25 cellular contexts compared by ENCODE assay signal in the genomic region with DNA sequence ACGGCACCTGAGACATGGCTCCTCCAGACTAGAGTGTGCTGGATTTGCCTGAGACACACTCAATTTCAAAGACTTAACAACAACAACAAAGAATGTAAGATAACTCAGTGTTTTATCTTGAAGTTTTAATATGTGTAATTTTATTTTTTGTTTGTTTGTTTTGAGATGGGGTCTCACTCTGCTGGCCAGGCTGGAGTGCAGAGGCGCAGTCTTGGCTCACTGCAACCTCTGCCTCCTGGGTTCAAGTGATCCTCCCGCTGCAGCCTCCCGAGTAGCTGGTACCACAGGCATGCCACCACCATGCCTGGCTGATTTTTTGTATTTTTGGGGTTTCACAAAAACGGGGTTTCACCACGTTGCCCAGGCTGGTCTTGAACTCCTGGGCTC.
DNase-seq lines count a peak whose midpoint lies in the region; ATAC-seq and TF ChIP-seq lines count a peak whose summit lies in the region.
"Had no signal": no experiment of that assay in that cellular context is flagged by ENCODE, and none has a peak within 500 bp of the region (broad histone marks: within the 10 kb centered on the region; RNA-seq: fewer than 3 reads in every experiment).

No MANE protein-coding gene starts in this region.

- TF ChIP-seq CTCF in heart left ventricle (IDR thresholded peaks at IDR 0.05) = no peak
- TF ChIP-seq CTCF in fibroblast of lung (conservative IDR thresholded peaks at IDR 0.05 in 1 of 2, IDR thresholded peaks at IDR 0.05 in 1 of 2; ENCODE audit: low read depth in 1 of 2, low read length in 2 of 2) = no peak
- no peak for TF ChIP-seq CTCF in upper lobe of right lung (IDR thresholded peaks at IDR 0.05)
- no peak for TF ChIP-seq CTCF in ovary (IDR thresholded peaks at IDR 0.05)

- no peaks in the 10 kb centered on the region for H4K20me1 ChIP-seq in fibroblast of lung (ENCODE audit: control insufficient read depth, extremely low read depth, insufficient read depth, low read length)

- intact Hi-C loops in heart left ventricle (cut with DNase I) = no loop called here
- intact Hi-C loops in left cardiac atrium (cut with DNase I) = no loop called here
- intact Hi-C loops in upper lobe of right lung (cut with DNase I) = no loop called here
- intact Hi-C loops in ovary (cut with DNase I) = no loop called here

- H3K4me1 Mint-ChIP-seq in activated naive CD8-positive, alpha-beta T cell treated with anti-CD3 and anti-CD28 coated beads, Interleukin-2, amount 50 U/mL, for 24 hours = no peaks in the 10 kb centered on the region
- H3K4me1 Mint-ChIP-seq: T-cell had no signal

- H3K36me3 Mint-ChIP-seq in activated naive CD8-positive, alpha-beta T cell treated with anti-CD3 and anti-CD28 coated beads, Interleukin-2, amount 50 U/mL, for 24 hours (ENCODE audit: low read depth) = no peaks in the 10 kb centered on the region
- H3K36me3 Mint-ChIP-seq: T-cell had no signal

- H3K27ac ChIP-seq in heart left ventricle = peak overlapping the region in 11 of 12 donors; percentile 3 to 79 (median 42)
- no peak overlapping the region for H3K27ac ChIP-seq in fibroblast of lung (ENCODE audit: insufficient read depth, low read length)
- H3K27ac ChIP-seq in muscle layer of duodenum (ENCODE audit: low read length) = peak overlapping the region; percentile 19
- peak overlapping the region; percentile 71 for H3K27ac ChIP-seq in upper lobe of right lung
- peak overlapping the region in 1 of 2 donors; percentile 33 for H3K27ac ChIP-seq in ovary
- H3K27ac ChIP-seq: 22Rv1 had no signal

- H3K9me3 ChIP-seq in heart left ventricle = no peaks in the 10 kb centered on the region
- H3K9me3 ChIP-seq in fibroblast of lung (ENCODE audit: control insufficient read depth, insufficient read depth, low read depth, low read length) = no peaks in the 10 kb centered on the region
- no peaks in the 10 kb centered on the region for H3K9me3 ChIP-seq in muscle layer of duodenum (ENCODE audit: control insufficient read depth in 1 of 2, low read length in 2 of 2)
- H3K9me3 ChIP-seq in upper lobe of right lung = no peaks in the 10 kb centered on the region
- no peaks in the 10 kb centered on the region for H3K9me3 ChIP-seq in ovary
- H3K9me3 ChIP-seq: MG63 had no signal

- 78 to 79% (median 79%) methylated on average over 6 of the region's 6 CpGs for WGBS in heart left ventricle, 4 donors
- WGBS in ovary, 3 donors = 66 to 72% (median 68%) methylated on average over 6 of the region's 6 CpGs

- no peak overlapping the region for H3K27ac Mint-ChIP-seq in activated naive CD8-positive, alpha-beta T cell treated with anti-CD3 and anti-CD28 coated beads, Interleukin-2, amount 50 U/mL, for 24 hours
- H3K27ac Mint-ChIP-seq: activated CD8-positive, alpha-beta T cell treated with anti-CD3 and anti-CD28 coated beads, Interleukin-2, amount 10 ng/mL, durations not matched to agents 7 days and 5 days; T-cell had no signal

- no peak for DNase-seq in heart left ventricle
- DNase-seq in left cardiac atrium = no peak
- DNase-seq in fibroblast of lung (ENCODE audit: low read depth in 2 of 2) = no peak
- no peak for DNase-seq in upper lobe of right lung
- no peak for DNase-seq in activated naive CD8-positive, alpha-beta T cell treated with anti-CD3 and anti-CD28 coated beads, Interleukin-2, amount 50 U/mL, for 24 hours
- no peak for DNase-seq in ovary
- DNase-seq in GF-D8 (lab: John Stamatoyannopoulos, UW) = no peak
- DNase-seq: activated CD4-positive, alpha-beta T cell treated with anti-CD3 and anti-CD28 coated beads for 1 hour; activated CD8-positive, alpha-beta T cell treated with anti-CD3 and anti-CD28 coated beads, Interleukin-2, amount 10 ng/mL, durations not matched to agents 7 days and 5 days; activated gamma-delta T cell; cerebellar nuclear complex; DMS79; effector CD8-positive, alpha-beta T cell; erythroblast; hypothalamus; KBM-7; MG63; NCI-H1417 treated with DMSO at 0.1 percent for 48 hours; right cardiac atrium; SIG-M5; T-cell; trophoblast cell had no signal

- H2AFZ ChIP-seq in fibroblast of lung (ENCODE audit: low read length) = no peak overlapping the region

- no peak for TF ChIP-seq POLR2A in heart left ventricle (IDR thresholded peaks at IDR 0.05)
- TF ChIP-seq POLR2A in ovary (IDR thresholded peaks at IDR 0.05) = no peak

- H3K27me3 Mint-ChIP-seq in activated naive CD8-positive, alpha-beta T cell treated with anti-CD3 and anti-CD28 coated beads, Interleukin-2, amount 50 U/mL, for 24 hours = no peaks in the 10 kb centered on the region

- H3K36me3 ChIP-seq in heart left ventricle (no peaks in the 10 kb centered on the region), fibroblast of lung (ENCODE audit: control insufficient read depth, insufficient read depth, low read length) (no peaks in the 10 kb centered on the region), muscle layer of duodenum (ENCODE audit: control insufficient read depth in 1 of 2, insufficient read depth in 2 of 2, low read length in 2 of 2) (no peaks in the 10 kb centered on the region), upper lobe of right lung (no peaks in the 10 kb centered on the region), ovary (no peaks in the 10 kb centered on the region)
- H3K36me3 ChIP-seq: MG63 had no signal

- H3K4me3 ChIP-seq in heart left ventricle (no peak overlapping the region), fibroblast of lung (replicated peaks in 1 of 4; ENCODE audit: control extremely low read depth in 1 of 4, insufficient read depth in 1 of 4, low read depth in 3 of 4, low read length in 4 of 4) (no peak overlapping the region), muscle layer of duodenum (ENCODE audit: low read depth in 1 of 2, low read length in 2 of 2) (no peak overlapping the region), upper lobe of right lung (no peak overlapping the region), ovary (no peak overlapping the region)
- H3K4me3 ChIP-seq: MG63 had no signal

- no peak overlapping the region for H3K9ac ChIP-seq in fibroblast of lung (ENCODE audit: insufficient read depth, low read length)

- H3K9me3 Mint-ChIP-seq in activated naive CD8-positive, alpha-beta T cell treated with anti-CD3 and anti-CD28 coated beads, Interleukin-2, amount 50 U/mL, for 24 hours = no peaks in the 10 kb centered on the region
- H3K9me3 Mint-ChIP-seq: T-cell had no signal

- H3K4me2 ChIP-seq in fibroblast of lung (ENCODE audit: extremely low read depth, insufficient read depth, low read length) = peak overlapping the region; percentile 77

- TF ChIP-seq EP300 in ovary (IDR thresholded peaks at IDR 0.05) = no peak

- ATAC-seq in heart left ventricle (no peak), left cardiac atrium (no peak), upper lobe of right lung (no peak)
- ATAC-seq in activated naive CD8-positive, alpha-beta T cell treated with anti-CD3 and anti-CD28 coated beads, Interleukin-2, amount 50 U/mL, for 24 hours = no peak
- ATAC-seq: activated CD8-positive, alpha-beta T cell treated with anti-CD3 and anti-CD28 coated beads, Interleukin-2, amount 10 ng/mL, durations not matched to agents 7 days and 5 days; Panc1; T-cell had no signal

- H3K79me2 ChIP-seq in fibroblast of lung (ENCODE audit: control insufficient read depth, insufficient read depth, low read length) = peaks cover 29% of the 10 kb centered on the region

- H3K27me3 ChIP-seq in heart left ventricle (no peaks in the 10 kb centered on the region), fibroblast of lung (ENCODE audit: control insufficient read depth, insufficient read depth, low read length) (no peaks in the 10 kb centered on the region), muscle layer of duodenum (ENCODE audit: low read depth, low read length) (no peaks in the 10 kb centered on the region), upper lobe of right lung (no peaks in the 10 kb centered on the region), ovary (no peaks in the 10 kb centered on the region)
- H3K27me3 ChIP-seq: MG63 had no signal

- H3K4me3 Mint-ChIP-seq in activated naive CD8-positive, alpha-beta T cell treated with anti-CD3 and anti-CD28 coated beads, Interleukin-2, amount 50 U/mL, for 24 hours = no peak overlapping the region
- H3K4me3 Mint-ChIP-seq: activated CD8-positive, alpha-beta T cell treated with anti-CD3 and anti-CD28 coated beads, Interleukin-2, amount 10 ng/mL, durations not matched to agents 7 days and 5 days; T-cell had no signal

- H3K4me1 ChIP-seq in heart left ventricle = peaks cover 0 to 30% (median 11%) of the 10 kb centered on the region in 12 donors
- peaks cover 9% of the 10 kb centered on the region for H3K4me1 ChIP-seq in fibroblast of lung (ENCODE audit: control insufficient read depth, extremely low read depth, insufficient read depth, low read length)
- H3K4me1 ChIP-seq in muscle layer of duodenum (ENCODE audit: control insufficient read depth in 1 of 2, insufficient read depth in 2 of 2, low read length in 2 of 2) = peaks cover 3 to 10% of the 10 kb centered on the region in 2 donors
- H3K4me1 ChIP-seq in upper lobe of right lung = peaks cover 18% of the 10 kb centered on the region
- H3K4me1 ChIP-seq in ovary (ENCODE audit: insufficient read depth) = peaks cover 5% of the 10 kb centered on the region
